ENCODE assay signal across 11 cellular contexts in the genomic region with DNA sequence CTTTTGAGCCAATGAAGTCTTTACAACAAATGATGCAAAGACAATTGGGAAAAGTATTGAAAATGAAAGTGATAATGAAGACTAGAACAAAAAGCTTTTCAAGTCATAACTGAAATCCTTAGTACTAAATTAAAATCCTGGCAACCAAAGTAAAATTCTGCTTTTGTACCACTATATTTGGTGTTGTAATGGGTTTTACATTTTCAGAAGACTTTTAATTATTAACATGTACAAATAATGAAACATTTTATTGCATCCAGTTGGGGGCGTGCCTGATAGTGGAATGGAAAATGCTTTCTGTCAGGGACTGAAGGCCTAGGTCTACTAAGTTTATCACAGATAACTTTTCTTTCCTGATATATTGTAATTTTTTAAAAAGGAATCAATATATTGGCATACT.
DNase-seq lines count a peak whose midpoint lies in the region; ATAC-seq and TF ChIP-seq lines count a peak whose summit lies in the region.
"Had no signal": no experiment of that assay in that cellular context is flagged by ENCODE, and none has a peak within 500 bp of the region (broad histone marks: within the 10 kb centered on the region; RNA-seq: fewer than 3 reads in every experiment).

No MANE protein-coding gene starts in this region.

- H3K4me3 ChIP-seq in dorsolateral prefrontal cortex: no peak overlapping the region
- H3K4me3 ChIP-seq: suprapubic skin had no signal

- DNase-seq in NCI-H1694 treated with DMSO at 0.1 percent for 48 hours (lab: John Stamatoyannopoulos, UW) (peak; percentile 99), dorsolateral prefrontal cortex (peak in 3 of 10 donors; percentile 27 to 68 (median 40)), renal cortical epithelial cell (ENCODE audit: low read depth) (peak; percentile 40), NCI-H1105 treated with DMSO at 0.1 percent for 48 hours (lab: John Stamatoyannopoulos, UW) (no peak)
- DNase-seq: activated CD4-positive, alpha-beta T cell treated with anti-CD3 and anti-CD28 coated beads for 4 hours; central memory CD4-positive, alpha-beta T cell; stimulated activated CD4-positive, alpha-beta T cell treated with anti-CD3 and anti-CD28 coated beads, Interleukin-15, amount 100 ng/mL, for 24 hours had no signal

- H3K27me3 ChIP-seq in dorsolateral prefrontal cortex: no peaks in the 10 kb centered on the region
- H3K27me3 ChIP-seq: suprapubic skin had no signal

- H3K27ac ChIP-seq in dorsolateral prefrontal cortex: peak overlapping the region in 18 of 59 donors; percentile 1 to 68 (median 20)
- H3K27ac ChIP-seq: suprapubic skin had no signal

- ATAC-seq in GM19372 (IDR thresholded peaks at IDR 0.05; ENCODE audit: low read depth, unreplicated experiment) (peak; percentile 48), HG03442 (IDR thresholded peaks at IDR 0.05; ENCODE audit: unreplicated experiment) (no peak), GM18861 (IDR thresholded peaks at IDR 0.05; ENCODE audit: unreplicated experiment) (no peak)

- intact Hi-C loops in dorsolateral prefrontal cortex (cut with DNase I): loop anchor here (5.0 to 10.0 kb wide), 6 partner anchors 122 to 927 kb away; a partner anchor contains a TSS

- TF ChIP-seq CTCF in dorsolateral prefrontal cortex (IDR thresholded peaks at IDR 0.05 in 54 of 56, conservative IDR thresholded peaks at IDR 0.05 in 2 of 56; ENCODE audit: low read depth in 1 of 56, partially characterized antibody in 56 of 56): peak in 55 of 56 donors; percentile 20 to 75 (median 53)
